Comparison of ENCODE assay signal across 1 cellular context in the genomic region with DNA sequence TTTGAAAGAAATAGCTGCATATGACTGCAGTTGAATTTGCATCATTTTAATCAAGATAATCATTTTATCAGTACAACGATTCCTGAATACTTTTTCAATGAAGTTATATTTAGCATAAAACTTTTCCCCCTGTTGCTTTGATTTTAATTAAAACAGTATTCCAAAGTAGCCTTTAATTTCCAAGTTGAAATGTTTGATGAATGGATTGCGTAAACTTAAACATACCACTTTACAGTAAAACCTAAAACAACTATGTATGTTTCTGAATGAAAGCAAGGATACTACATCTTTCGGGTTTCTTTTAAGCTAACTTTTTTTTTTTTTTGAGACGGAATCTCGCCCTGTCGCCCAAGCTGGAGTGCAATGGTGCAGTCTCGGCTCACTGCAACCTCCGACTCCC.
TF ChIP-seq lines count a peak whose summit lies in the region.

No MANE protein-coding gene starts in this region.

TF ChIP-seq in H1, 55 proteins besides CTCF, POLR2A, EP300 and RAD21:
- TF ChIP-seq KDM4A (IDR thresholded peaks at IDR 0.05; ENCODE audit: low read depth, low read length, severe bottlenecking): no peak
- TF ChIP-seq, protein P1, sequence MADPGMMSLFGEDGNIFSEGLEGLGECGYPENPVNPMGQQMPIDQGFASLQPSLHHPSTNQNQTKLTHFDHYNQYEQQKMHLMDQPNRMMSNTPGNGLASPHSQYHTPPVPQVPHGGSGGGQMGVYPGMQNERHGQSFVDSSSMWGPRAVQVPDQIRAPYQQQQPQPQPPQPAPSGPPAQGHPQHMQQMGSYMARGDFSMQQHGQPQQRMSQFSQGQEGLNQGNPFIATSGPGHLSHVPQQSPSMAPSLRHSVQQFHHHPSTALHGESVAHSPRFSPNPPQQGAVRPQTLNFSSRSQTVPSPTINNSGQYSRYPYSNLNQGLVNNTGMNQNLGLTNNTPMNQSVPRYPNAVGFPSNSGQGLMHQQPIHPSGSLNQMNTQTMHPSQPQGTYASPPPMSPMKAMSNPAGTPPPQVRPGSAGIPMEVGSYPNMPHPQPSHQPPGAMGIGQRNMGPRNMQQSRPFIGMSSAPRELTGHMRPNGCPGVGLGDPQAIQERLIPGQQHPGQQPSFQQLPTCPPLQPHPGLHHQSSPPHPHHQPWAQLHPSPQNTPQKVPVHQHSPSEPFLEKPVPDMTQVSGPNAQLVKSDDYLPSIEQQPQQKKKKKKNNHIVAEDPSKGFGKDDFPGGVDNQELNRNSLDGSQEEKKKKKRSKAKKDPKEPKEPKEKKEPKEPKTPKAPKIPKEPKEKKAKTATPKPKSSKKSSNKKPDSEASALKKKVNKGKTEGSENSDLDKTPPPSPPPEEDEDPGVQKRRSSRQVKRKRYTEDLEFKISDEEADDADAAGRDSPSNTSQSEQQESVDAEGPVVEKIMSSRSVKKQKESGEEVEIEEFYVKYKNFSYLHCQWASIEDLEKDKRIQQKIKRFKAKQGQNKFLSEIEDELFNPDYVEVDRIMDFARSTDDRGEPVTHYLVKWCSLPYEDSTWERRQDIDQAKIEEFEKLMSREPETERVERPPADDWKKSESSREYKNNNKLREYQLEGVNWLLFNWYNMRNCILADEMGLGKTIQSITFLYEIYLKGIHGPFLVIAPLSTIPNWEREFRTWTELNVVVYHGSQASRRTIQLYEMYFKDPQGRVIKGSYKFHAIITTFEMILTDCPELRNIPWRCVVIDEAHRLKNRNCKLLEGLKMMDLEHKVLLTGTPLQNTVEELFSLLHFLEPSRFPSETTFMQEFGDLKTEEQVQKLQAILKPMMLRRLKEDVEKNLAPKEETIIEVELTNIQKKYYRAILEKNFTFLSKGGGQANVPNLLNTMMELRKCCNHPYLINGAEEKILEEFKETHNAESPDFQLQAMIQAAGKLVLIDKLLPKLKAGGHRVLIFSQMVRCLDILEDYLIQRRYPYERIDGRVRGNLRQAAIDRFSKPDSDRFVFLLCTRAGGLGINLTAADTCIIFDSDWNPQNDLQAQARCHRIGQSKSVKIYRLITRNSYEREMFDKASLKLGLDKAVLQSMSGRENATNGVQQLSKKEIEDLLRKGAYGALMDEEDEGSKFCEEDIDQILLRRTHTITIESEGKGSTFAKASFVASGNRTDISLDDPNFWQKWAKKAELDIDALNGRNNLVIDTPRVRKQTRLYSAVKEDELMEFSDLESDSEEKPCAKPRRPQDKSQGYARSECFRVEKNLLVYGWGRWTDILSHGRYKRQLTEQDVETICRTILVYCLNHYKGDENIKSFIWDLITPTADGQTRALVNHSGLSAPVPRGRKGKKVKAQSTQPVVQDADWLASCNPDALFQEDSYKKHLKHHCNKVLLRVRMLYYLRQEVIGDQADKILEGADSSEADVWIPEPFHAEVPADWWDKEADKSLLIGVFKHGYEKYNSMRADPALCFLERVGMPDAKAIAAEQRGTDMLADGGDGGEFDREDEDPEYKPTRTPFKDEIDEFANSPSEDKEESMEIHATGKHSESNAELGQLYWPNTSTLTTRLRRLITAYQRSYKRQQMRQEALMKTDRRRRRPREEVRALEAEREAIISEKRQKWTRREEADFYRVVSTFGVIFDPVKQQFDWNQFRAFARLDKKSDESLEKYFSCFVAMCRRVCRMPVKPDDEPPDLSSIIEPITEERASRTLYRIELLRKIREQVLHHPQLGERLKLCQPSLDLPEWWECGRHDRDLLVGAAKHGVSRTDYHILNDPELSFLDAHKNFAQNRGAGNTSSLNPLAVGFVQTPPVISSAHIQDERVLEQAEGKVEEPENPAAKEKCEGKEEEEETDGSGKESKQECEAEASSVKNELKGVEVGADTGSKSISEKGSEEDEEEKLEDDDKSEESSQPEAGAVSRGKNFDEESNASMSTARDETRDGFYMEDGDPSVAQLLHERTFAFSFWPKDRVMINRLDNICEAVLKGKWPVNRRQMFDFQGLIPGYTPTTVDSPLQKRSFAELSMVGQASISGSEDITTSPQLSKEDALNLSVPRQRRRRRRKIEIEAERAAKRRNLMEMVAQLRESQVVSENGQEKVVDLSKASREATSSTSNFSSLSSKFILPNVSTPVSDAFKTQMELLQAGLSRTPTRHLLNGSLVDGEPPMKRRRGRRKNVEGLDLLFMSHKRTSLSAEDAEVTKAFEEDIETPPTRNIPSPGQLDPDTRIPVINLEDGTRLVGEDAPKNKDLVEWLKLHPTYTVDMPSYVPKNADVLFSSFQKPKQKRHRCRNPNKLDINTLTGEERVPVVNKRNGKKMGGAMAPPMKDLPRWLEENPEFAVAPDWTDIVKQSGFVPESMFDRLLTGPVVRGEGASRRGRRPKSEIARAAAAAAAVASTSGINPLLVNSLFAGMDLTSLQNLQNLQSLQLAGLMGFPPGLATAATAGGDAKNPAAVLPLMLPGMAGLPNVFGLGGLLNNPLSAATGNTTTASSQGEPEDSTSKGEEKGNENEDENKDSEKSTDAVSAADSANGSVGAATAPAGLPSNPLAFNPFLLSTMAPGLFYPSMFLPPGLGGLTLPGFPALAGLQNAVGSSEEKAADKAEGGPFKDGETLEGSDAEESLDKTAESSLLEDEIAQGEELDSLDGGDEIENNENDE (IDR thresholded peaks at IDR 0.05; ENCODE audit: insufficient replicate concordance, low read length): no peak
- TF ChIP-seq JUN (IDR thresholded peaks at IDR 0.05; ENCODE audit: low read depth, low read length): no peak
- TF ChIP-seq BCL11A (IDR thresholded peaks at IDR 0.05; ENCODE audit: low read depth in 2 of 2, low read length in 2 of 2): no peak
